8 cellular contexts compared by ENCODE assay signal in genomic region chr17:7889166-7889584, GRCh38. TPM values are rescaled to one million over a fixed set of nuclear protein-coding genes. Genes with fewer than 3 reads are reported as not detected.
DNase-seq lines count a peak whose midpoint lies in the region; TF ChIP-seq lines count a peak whose summit lies in the region.

No MANE protein-coding gene starts in this region.

- no peak overlapping the region for H2AFZ ChIP-seq in PC-9

- H3K27me3 ChIP-seq in PC-9 (ENCODE audit: insufficient read depth, low read depth), result no peaks in the 10 kb centered on the region

- H3F3A ChIP-seq in PC-9 (ENCODE audit: insufficient read depth, low read depth), result peaks cover 30% of the 10 kb centered on the region

- TF ChIP-seq CTCF in PC-9 (conservative IDR thresholded peaks at IDR 0.05), result peak; percentile 43; the same call in 1 of the 2 replicates

- POLR2A ChIA-PET in PC-9 (lab: Charles Lee; ENCODE audit: unreplicated experiment), result interaction anchor here (0.6 kb wide), 1 partner anchor 112 kb away, joined by 4 read pairs; no protein-coding TSS in a partner anchor

- intact Hi-C loops in PC-9 (cut with micrococcal nuclease; ENCODE audit: unreplicated experiment), result loop anchor here (2.0 to 10.0 kb wide), 3 partner anchors 43 to 304 kb away; partner anchors contain the start of genes CNTROB, MPDU1 and TRAPPC1
- intact Hi-C loops in cardiac septum (cut with DNase I), result loop anchor here (5.0 kb wide), 1 partner anchor 47 kb away; no protein-coding TSS in a partner anchor

- DNase-seq in Ammon's horn (ENCODE audit: low spot score), result peak; percentile 98
- DNase-seq in HT-29 (ENCODE audit: low spot score), result peak; percentile 89
- peak; percentile 83 to 98 for DNase-seq in PC-9
- peak; percentile 45 to 98 (median 94) for DNase-seq in anterior cingulate cortex (lab: John Stamatoyannopoulos, UW)
- peak; percentile 96 for DNase-seq in cardiac septum (ENCODE audit: low spot score)
- peak; percentile 99 for DNase-seq in pons (ENCODE audit: low spot score)
- DNase-seq in GM19238 (ENCODE audit: insufficient read length, low spot score), result no peak
- no peak for DNase-seq in activated CD4-positive, CD25-positive, alpha-beta regulatory T cell treated with anti-CD3 and anti-CD28 coated beads, Interleukin-2, amount 50 U/mL, for 72 hours

- H3K79me2 ChIP-seq in PC-9 (ENCODE audit: low read depth), result peaks cover 38% of the 10 kb centered on the region

- no peaks in the 10 kb centered on the region for H3K9me2 ChIP-seq in PC-9 (ENCODE audit: insufficient read depth)

- peaks cover 17% of the 10 kb centered on the region for H3K4me1 ChIP-seq in PC-9 (replicated peaks; ENCODE audit: insufficient read depth)

- H4K20me1 ChIP-seq in PC-9 (ENCODE audit: insufficient read depth), result peaks cover 4% of the 10 kb centered on the region; the same call in 1 of the 2 replicates

- peak overlapping the region; percentile 80 for H3K27ac ChIP-seq in PC-9

- no peaks in the 10 kb centered on the region for H3K9me3 ChIP-seq in PC-9 (ENCODE audit: insufficient read depth, low read depth)

- H3K36me3 ChIP-seq in PC-9 (ENCODE audit: low read depth), result no peaks in the 10 kb centered on the region; the same call in 1 of the 2 replicates

- no TSS peak for BruUV-seq in PC-9 (replicated peaks; lab: Mats Ljungman, UMichigan)

- peak overlapping the region; percentile 84; the same call in 1 of the 2 replicates for H3K4me3 ChIP-seq in PC-9

- CTCF ChIA-PET in PC-9 (lab: Charles Lee), result interaction anchor here (0.9 kb wide), 1 partner anchor 26 kb away, joined by 4 read pairs; no protein-coding TSS in a partner anchor

- H3K4me2 ChIP-seq in PC-9, result peak overlapping the region; percentile 99

RNA-seq across cellular contexts. Expression of gene CHD3, which starts 0.6 kb away (rescaled TPM):
- total RNA-seq in HT-29 (2014; rRNA removed; shearing (Covaris generic)), result 52.8 and 54.3 TPM in 2 replicates
- total RNA-seq in PC-9 (2021) (197 and 219 TPM in 2 replicates), cardiac septum (14.2 TPM)

RNA-seq across cellular contexts. Expression of gene RNF227, which starts 26.9 kb away (rescaled TPM):
- 0.81 and 1.1 TPM in 2 replicates for total RNA-seq in HT-29 (2014; rRNA removed; shearing (Covaris generic))
- 3.1 and 4.2 TPM in 2 replicates for total RNA-seq in PC-9 (2021)
- total RNA-seq in cardiac septum, result 1.00 TPM

RNA-seq across cellular contexts. Expression of gene CYB5D1, which starts 31.4 kb away (rescaled TPM):
- total RNA-seq in HT-29 (2014; rRNA removed; shearing (Covaris generic)), result 8.4 and 10.7 TPM in 2 replicates
- 14.3 and 22.0 TPM in 2 replicates for total RNA-seq in PC-9 (2021)
- 12.2 TPM for total RNA-seq in cardiac septum

RNA-seq across cellular contexts. Expression of gene NAA38, which starts 31.8 kb away (rescaled TPM):
- 71.8 and 89.4 TPM in 2 replicates for total RNA-seq in HT-29 (2014; rRNA removed; shearing (Covaris generic))
- total RNA-seq in PC-9 (2021), result 159 and 176 TPM in 2 replicates
- total RNA-seq in cardiac septum, result 68.8 TPM

RNA-seq across cellular contexts. Expression of gene TMEM88, which starts 34.3 kb away (rescaled TPM):
- 0.43 and 0.50 TPM in 2 replicates for total RNA-seq in HT-29 (2014; rRNA removed; shearing (Covaris generic))
- total RNA-seq in PC-9 (2021) (3.1 and 3.4 TPM in 2 replicates), cardiac septum (14.7 TPM)

Comparison
In these comparisons a context has a peak if more than half of its experiments do, and no peak if none do; other contexts are left out.
1. DNase-seq: peak in Ammon's horn (single experiment), HT-29 (single experiment), PC-9 (2 of 2), anterior cingulate cortex (58 of 58), cardiac septum (single experiment) and pons (single experiment); none in GM19238 (single experiment) and activated CD4-positive, CD25-positive, alpha-beta regulatory T cell treated with anti-CD3 and anti-CD28 coated beads, Interleukin-2, amount 50 U/mL, for 72 hours (single experiment).